In genomic region chr16:21599158-21599993, GRCh38 we compare ENCODE assay signal across 1 cellular context.
TF ChIP-seq lines count a peak whose summit lies in the region.

Gene METTL9 (plus strand): TSS chr16:21599577. CDS start chr16:21599734, 157 bp downstream.

TF ChIP-seq in HepG2, 621 proteins besides CTCF, POLR2A, EP300 and RAD21 (continued from another document and continues in another):
- TF ChIP-seq ZNF687 (CRISPR knock-in tag; IDR thresholded peaks at IDR 0.05) (peak; percentile 96), HNRNPH1 (optimal IDR thresholded peaks at IDR 0.05; ENCODE audit: low read depth, low read length) (no peak), AFF4 (CRISPR knock-in tag; IDR thresholded peaks at IDR 0.05) (peak; percentile 83), MBNL3 (CRISPR knock-in tag; conservative IDR thresholded peaks at IDR 0.05) (no peak), KAT2B (IDR thresholded peaks at IDR 0.05; ENCODE audit: borderline replicate concordance, low read depth, low read length) (no peak), ATAD3A (CRISPR knock-in tag; IDR thresholded peaks at IDR 0.05) (no peak), FUBP1 (CRISPR knock-in tag; IDR thresholded peaks at IDR 0.05; ENCODE audit: borderline replicate concordance) (peak; percentile 9; the same call in 1 of the 2 replicates), FOXC1 (CRISPR knock-in tag; IDR thresholded peaks at IDR 0.05; ENCODE audit: borderline replicate concordance) (peak; percentile 95), EZH2 (conservative IDR thresholded peaks at IDR 0.05; ENCODE audit: low read depth, low read length) (no peak), XBP1 (CRISPR knock-in tag; IDR thresholded peaks at IDR 0.05) (no peak), HNRNPL (IDR thresholded peaks at IDR 0.05; ENCODE audit: low read depth, low read length) (peak; percentile 87), SP1 (IDR thresholded peaks at IDR 0.05) (no peak), SP1 (CRISPR knock-in tag; IDR thresholded peaks at IDR 0.05) (peak; percentile 99), ZNF777 (CRISPR knock-in tag; IDR thresholded peaks at IDR 0.05) (peak; percentile 50), SOX5 (CRISPR knock-in tag; IDR thresholded peaks at IDR 0.05; ENCODE audit: borderline replicate concordance) (peak; percentile 87), NCOA5 (CRISPR knock-in tag; IDR thresholded peaks at IDR 0.05) (no peak), CEBPB (IDR thresholded peaks at IDR 0.05; ENCODE audit: borderline replicate concordance, low read depth, low read length) (no peak), SETDB1 (CRISPR knock-in tag; IDR thresholded peaks at IDR 0.05; ENCODE audit: borderline replicate concordance) (no peak), ZNF441 (CRISPR knock-in tag; IDR thresholded peaks at IDR 0.05; ENCODE audit: borderline replicate concordance) (no peak; the same call in 1 of the 2 replicates), MEIS2 (CRISPR knock-in tag; IDR thresholded peaks at IDR 0.05) (peak; percentile 82; the same call in 1 of the 2 replicates), HNF1A (IDR thresholded peaks at IDR 0.05; ENCODE audit: low read depth) (peak; percentile 63; the same call in 1 of the 2 replicates), HNF1A (CRISPR knock-in tag; IDR thresholded peaks at IDR 0.05; ENCODE audit: borderline replicate concordance) (peak; percentile 95), SKIL (CRISPR knock-in tag; IDR thresholded peaks at IDR 0.05; ENCODE audit: borderline replicate concordance) (peak; percentile 89), ZNF350 (CRISPR knock-in tag; IDR thresholded peaks at IDR 0.05; ENCODE audit: borderline replicate concordance, low read depth) (peak; percentile 95), TBL1XR1 (IDR thresholded peaks at IDR 0.05; ENCODE audit: borderline replicate concordance, low read length, partially characterized antibody) (peak; percentile 87), SOX13 (IDR thresholded peaks at IDR 0.05) (no peak; the same call in 1 of the 2 replicates), SOX13 (CRISPR knock-in tag; conservative IDR thresholded peaks at IDR 0.05 in 1 of 2, IDR thresholded peaks at IDR 0.05 in 1 of 2) (peak in 1 of 2 experiments; percentile 91; a peak in 2 of 4 replicates), ZBTB25 (CRISPR knock-in tag; IDR thresholded peaks at IDR 0.05) (peak; percentile 99), KLF9 (CRISPR knock-in tag; IDR thresholded peaks at IDR 0.05; ENCODE audit: low read depth) (peak; percentile 95), RXRA (CRISPR knock-in tag; IDR thresholded peaks at IDR 0.05) (peak; percentile 95), ZNF704 (CRISPR knock-in tag; IDR thresholded peaks at IDR 0.05; ENCODE audit: borderline replicate concordance) (peak; percentile 83; the same call in 1 of the 2 replicates), MXD3 (CRISPR knock-in tag; IDR thresholded peaks at IDR 0.05) (peak; percentile 98), UBTF (CRISPR knock-in tag; IDR thresholded peaks at IDR 0.05) (peak; percentile 99), CC2D1A (CRISPR knock-in tag; IDR thresholded peaks at IDR 0.05) (peak; percentile 97), YEATS4 (CRISPR knock-in tag; IDR thresholded peaks at IDR 0.05; ENCODE audit: borderline replicate concordance) (peak; percentile 97), MED8 (CRISPR knock-in tag; IDR thresholded peaks at IDR 0.05; ENCODE audit: insufficient replicate concordance) (peak; percentile 94), MAFK (conservative IDR thresholded peaks at IDR 0.05 in 1 of 2, IDR thresholded peaks at IDR 0.05 in 1 of 2; ENCODE audit: low read length in 2 of 2) (no peak), ZNF101 (CRISPR knock-in tag; IDR thresholded peaks at IDR 0.05; ENCODE audit: borderline replicate concordance, low read depth) (no peak; the same call in 1 of the 2 replicates)
